Comparison of ENCODE assay signal across 1 cellular context in genomic region chr1:153967109-153967999, GRCh38.
TF ChIP-seq lines count a peak whose summit lies in the region.

Gene CREB3L4, plus strand, starts transcription at chr1:153967902. Its CDS starts 624 bp downstream, at chr1:153968526.

TF ChIP-seq in neural cell, 6 proteins besides CTCF, POLR2A, EP300 and RAD21 (continued from another document):
- TF ChIP-seq REST (IDR thresholded peaks at IDR 0.05; ENCODE audit: borderline replicate concordance) = peak; percentile 73
- TF ChIP-seq EZH2 (IDR thresholded peaks at IDR 0.05; ENCODE audit: borderline replicate concordance, insufficient read depth, low read length, poor library complexity, severe bottlenecking) = no peak
- TF ChIP-seq SMC3 (conservative IDR thresholded peaks at IDR 0.05; ENCODE audit: poor library complexity) = no peak
